In genomic region chr19:4523306-4524110, GRCh38 we compare ENCODE assay signal across 1 cellular context.
TF ChIP-seq lines count a peak whose summit lies in the region.

No MANE protein-coding gene starts in this region.

TF ChIP-seq in K562, 482 proteins besides CTCF, POLR2A, EP300 and RAD21:
- TF ChIP-seq RCOR1 (IDR thresholded peaks at IDR 0.05; ENCODE audit: borderline replicate concordance in 1 of 2, low read depth in 2 of 2, low read length in 2 of 2) (0 out of 4 replicates have a peak, but pooled peaks of 1 of the 2 experiments have one; percentile 21), HNRNPL (IDR thresholded peaks at IDR 0.05; ENCODE audit: low read depth, low read length) (0 out of 2 replicates have a peak, but pooled peaks have one; percentile 16), SMC3 (conservative IDR thresholded peaks at IDR 0.05; ENCODE audit: insufficient read depth, low read depth, low read length) (peak; percentile 48), ETV1 (tag; conservative IDR thresholded peaks at IDR 0.05; ENCODE audit: low read depth) (0 out of 2 replicates have a peak, but pooled peaks have one; percentile 17), XRCC5 (IDR thresholded peaks at IDR 0.05; ENCODE audit: low read depth, low read length) (0 out of 2 replicates have a peak, but pooled peaks have one; percentile 44), ETS1 (conservative IDR thresholded peaks at IDR 0.05; ENCODE audit: control insufficient read depth, low read depth, low read length) (0 out of 2 replicates have a peak, but pooled peaks have one; percentile 33), CREM (IDR thresholded peaks at IDR 0.05; ENCODE audit: low read depth) (peak; percentile 55), FUS (optimal IDR thresholded peaks at IDR 0.05; ENCODE audit: low read depth, low read length) (no peak), ZFP36 (IDR thresholded peaks at IDR 0.05; ENCODE audit: low read depth, low read length, partially characterized antibody) (peak; percentile 13), ZBED1 (IDR thresholded peaks at IDR 0.05) (no peak), ZBTB2 (IDR thresholded peaks at IDR 0.05) (peak; percentile 30; the same call in 1 of the 2 replicates), PRDM10 (IDR thresholded peaks at IDR 0.05; ENCODE audit: partially characterized antibody) (peak; percentile 51), ZKSCAN1 (IDR thresholded peaks at IDR 0.05; ENCODE audit: low read depth, low read length) (no peak), ZNF239 (CRISPR knock-in tag; IDR thresholded peaks at IDR 0.05) (no peak), TFAP4 (CRISPR knock-in tag; IDR thresholded peaks at IDR 0.05; ENCODE audit: borderline replicate concordance) (peak; percentile 28; the same call in 1 of the 2 replicates), KLF16 (IDR thresholded peaks at IDR 0.05) (0 out of 2 replicates have a peak, but pooled peaks have one; percentile 9), ZBTB7A (IDR thresholded peaks at IDR 0.05; ENCODE audit: borderline replicate concordance, control insufficient read depth, low read depth, low read length) (peak; percentile 23; the same call in 1 of the 2 replicates), CTCFL (IDR thresholded peaks at IDR 0.05; ENCODE audit: borderline replicate concordance, insufficient read depth, low read depth, low read length, poor library complexity, severe bottlenecking) (peak; percentile 71), IRF9 (tag; IDR thresholded peaks at IDR 0.05) (no peak), RB1 (IDR thresholded peaks at IDR 0.05; ENCODE audit: low read depth) (peak; percentile 46; the same call in 1 of the 2 replicates), ZNF408 (CRISPR knock-in tag; IDR thresholded peaks at IDR 0.05; ENCODE audit: low read depth) (no peak), GATAD2B (IDR thresholded peaks at IDR 0.05; ENCODE audit: borderline replicate concordance) (peak; percentile 19; the same call in 1 of the 2 replicates), JUND (IDR thresholded peaks at IDR 0.05; ENCODE audit: borderline replicate concordance, low read depth, low read length) (peak; percentile 31; the same call in 1 of the 2 replicates), JUND (tag; IDR thresholded peaks at IDR 0.05; ENCODE audit: borderline replicate concordance, low read depth, low read length) (no peak; the same call in 2 of the 3 replicates), ZFX (CRISPR knock-in tag; IDR thresholded peaks at IDR 0.05) (peak; percentile 36), PTBP1 (IDR thresholded peaks at IDR 0.05; ENCODE audit: low read depth, low read length) (no peak), NFIC (IDR thresholded peaks at IDR 0.05) (peak; percentile 80), BRF2 (IDR thresholded peaks at IDR 0.05; ENCODE audit: borderline replicate concordance, insufficient read depth, insufficient read length) (no peak), MYC (IDR thresholded peaks at IDR 0.05; ENCODE audit: low read depth, low read length) (0 out of 2 replicates have a peak, but pooled peaks have one; percentile 34), MYC (CRISPR knock-in tag; IDR thresholded peaks at IDR 0.05; ENCODE audit: borderline replicate concordance, low read depth) (no peak), CBFA2T3 (IDR thresholded peaks at IDR 0.05) (0 out of 2 replicates have a peak, but pooled peaks have one; percentile 5), CSDE1 (IDR thresholded peaks at IDR 0.05) (no peak), DIDO1 (tag; IDR thresholded peaks at IDR 0.05; ENCODE audit: low read depth) (0 out of 2 replicates have a peak, but pooled peaks have one; percentile 20), MTA3 (IDR thresholded peaks at IDR 0.05; ENCODE audit: borderline replicate concordance) (0 out of 2 replicates have a peak, but pooled peaks have one; percentile 31), L3MBTL2 (IDR thresholded peaks at IDR 0.05) (peak; percentile 34; the same call in 1 of the 2 replicates), MAFK (IDR thresholded peaks at IDR 0.05; ENCODE audit: low read length) (0 out of 2 replicates have a peak, but pooled peaks have one; percentile 2), E2F6 (IDR thresholded peaks at IDR 0.05; ENCODE audit: borderline replicate concordance in 1 of 2, extremely low read depth in 1 of 2, insufficient read depth in 1 of 2, insufficient read length in 1 of 2, low read depth in 1 of 2, low read length in 1 of 2, poor library complexity in 1 of 2, severe bottlenecking in 1 of 2) (peak in 1 of 2 experiments; percentile 58), HCFC1 (IDR thresholded peaks at IDR 0.05; ENCODE audit: low read depth, low read length) (peak; percentile 27; the same call in 1 of the 2 replicates), PCBP1 (IDR thresholded peaks at IDR 0.05; ENCODE audit: low read depth, low read length, poor library complexity, severe bottlenecking) (peak; percentile 52), CREBBP (IDR thresholded peaks at IDR 0.05; ENCODE audit: low read depth, low read length) (no peak)
